13 cellular contexts compared by ENCODE assay signal in genomic region chr21:28235169-28235892, GRCh38.
DNase-seq lines count a peak whose midpoint lies in the region; ATAC-seq, FAIRE-seq and TF ChIP-seq lines count a peak whose summit lies in the region.
"Had no signal": no experiment of that assay in that cellular context is flagged by ENCODE, and none has a peak within 500 bp of the region (broad histone marks: within the 10 kb centered on the region; RNA-seq: fewer than 3 reads in every experiment).

No MANE protein-coding gene starts in this region.

- no peak for ATAC-seq in HG03045 (IDR thresholded peaks at IDR 0.05; ENCODE audit: unreplicated experiment)

- H2BK12ac ChIP-seq in H1 (ENCODE audit: low read depth, low read length): no peak overlapping the region

- DNase-seq in EL: peak; percentile 19
- peak; percentile 80 to 92 for DNase-seq in NOMO-1 (lab: John Stamatoyannopoulos, UW; ENCODE audit: unreplicated experiment in 2 of 2)
- DNase-seq in H1 (ENCODE audit: low read depth in 1 of 2, low spot score in 2 of 2): no peak
- DNase-seq in midbrain (lab: John Stamatoyannopoulos, UW): peak; percentile 9
- DNase-seq in stimulated activated CD4-positive, alpha-beta T cell treated with anti-CD3 and anti-CD28 coated beads, Interleukin-15, amount 100 ng/mL, for 24 hours: no peak
- DNase-seq in OCI-LY7 (ENCODE audit: low spot score): no peak
- DNase-seq in NCI-H1105 (lab: John Stamatoyannopoulos, UW): no peak
- DNase-seq: activated B cell treated with CpG ODN at 0.5 μM for 24 hours; COR-L47; dermis blood vessel endothelial cell; stimulated activated CD4-positive, alpha-beta T cell treated with anti-CD3 and anti-CD28 coated beads, Interleukin-4, amount 100 ng/mL, for 4 hours had no signal

- no peak overlapping the region for H3K4me3 ChIP-seq in H1 (ENCODE audit: extremely low read depth in 1 of 4, insufficient read depth in 2 of 4, low read depth in 3 of 4, low read length in 4 of 4)
- H3K4me3 ChIP-seq in OCI-LY7 (ENCODE audit: low read depth, low read length, poor library complexity, severe bottlenecking): no peak overlapping the region
- H3K4me3 ChIP-seq: tibial nerve had no signal

- no peak overlapping the region for H3K14ac ChIP-seq in H1 (ENCODE audit: insufficient read length)

- TF ChIP-seq EP300 in H1 (IDR thresholded peaks at IDR 0.05; ENCODE audit: borderline replicate concordance in 1 of 2, low read depth in 2 of 2, low read length in 2 of 2): no peak

- no peak overlapping the region for H2BK120ac ChIP-seq in H1 (replicated peaks; ENCODE audit: low read depth, low read length)

- BruUV-seq in OCI-LY7 (replicated peaks; lab: Mats Ljungman, UMichigan): no TSS peak

- peak; percentile 43 to 53 for TF ChIP-seq RAD21 in H1 (IDR thresholded peaks at IDR 0.05 in 1 of 2, conservative IDR thresholded peaks at IDR 0.05 in 1 of 2; ENCODE audit: low read depth in 2 of 2, low read length in 2 of 2)

- H2AFZ ChIP-seq in H1 (ENCODE audit: low read length) (no peak overlapping the region), OCI-LY7 (ENCODE audit: low read length) (no peak overlapping the region)

- WGBS in H1 (ENCODE audit: extremely low coverage in 1 of 2, insufficient coverage in 1 of 2, insufficient read length in 1 of 2, insufficient replicate concordance in 2 of 2, low coverage in 1 of 2, low lambda C conversion rate in 2 of 2, missing lambda C conversion rate in 1 of 2), 2 experiments: 95% methylated on average over 3 of the region's 3 CpGs; no CpG with 5 or more reads in 1 of the 2 experiments

- no peaks in the 10 kb centered on the region for H3K23me2 ChIP-seq in H1 (ENCODE audit: low read depth, low read length)

- H3K79me2 ChIP-seq in H1 (ENCODE audit: control insufficient read depth in 1 of 2, insufficient read depth in 2 of 2, low read length in 2 of 2) (no peaks in the 10 kb centered on the region), OCI-LY7 (ENCODE audit: insufficient read depth, low read depth, low read length) (no peaks in the 10 kb centered on the region)

- no peak overlapping the region for H3K18ac ChIP-seq in H1 (ENCODE audit: extremely low read depth, low read length)

- H3K23ac ChIP-seq in H1 (ENCODE audit: insufficient read length): no peak overlapping the region

- no peak for FAIRE-seq in H1 (lab: Jason Lieb, UNC)

- intact Hi-C loops in OCI-LY7 (cut with micrococcal nuclease; ENCODE audit: unreplicated experiment): no loop called here

- CTCF ChIA-PET in H1 (lab: Charles Lee; ENCODE audit: partially characterized antibody): interaction anchor here (0.6 to 1.8 kb wide), 4 partner anchors 12 to 697 kb away, joined by 3 to 7 read pairs (median 3); no protein-coding TSS in a partner anchor
- CTCF ChIA-PET in OCI-LY7 (lab: Charles Lee; ENCODE audit: unreplicated experiment): no interaction called here

- H3K4me1 ChIP-seq in H1 (replicated peaks in 1 of 4; ENCODE audit: control insufficient read depth in 3 of 4, insufficient read depth in 4 of 4, low read length in 3 of 4): no peaks in the 10 kb centered on the region
- H3K4me1 ChIP-seq in OCI-LY7 (ENCODE audit: insufficient read depth, low read length, poor library complexity, severe bottlenecking): no peaks in the 10 kb centered on the region

- H2AK5ac ChIP-seq in H1 (ENCODE audit: low read depth, low read length): no peak overlapping the region

- no peak overlapping the region for H3K4ac ChIP-seq in H1 (replicated peaks; ENCODE audit: insufficient read length, low read depth, low read length)

- H3K56ac ChIP-seq in H1 (replicated peaks; ENCODE audit: insufficient read length, low read depth, low read length): no peak overlapping the region

- no peak overlapping the region for H4K8ac ChIP-seq in H1 (ENCODE audit: extremely low read depth, insufficient read depth, low read length)

- H3K4me2 ChIP-seq in H1 (ENCODE audit: insufficient read depth in 1 of 2, low read depth in 2 of 2, low read length in 2 of 2): no peak overlapping the region
- no peak overlapping the region for H3K4me2 ChIP-seq in OCI-LY7 (ENCODE audit: low read length)

- H3K9me3 ChIP-seq in H1 (ENCODE audit: insufficient read depth in 2 of 2, low read depth in 1 of 2, low read length in 1 of 2): no peaks in the 10 kb centered on the region; a peak in 1 of 4 replicates
- no peaks in the 10 kb centered on the region for H3K9me3 ChIP-seq in OCI-LY7 (ENCODE audit: low read length)
- H3K9me3 ChIP-seq: tibial nerve had no signal

- no peak overlapping the region for H4K5ac ChIP-seq in H1 (ENCODE audit: insufficient read length, low read depth, low read length)

- no peaks in the 10 kb centered on the region for H3K79me1 ChIP-seq in H1 (ENCODE audit: low read depth, low read length)

- H3K9ac ChIP-seq in H1 (replicated peaks in 1 of 4; ENCODE audit: extremely low read depth in 1 of 4, low read depth in 3 of 4, low read length in 3 of 4): no peak overlapping the region

- TF ChIP-seq CTCF in H1 (IDR thresholded peaks at IDR 0.05; ENCODE audit: control extremely low read depth in 1 of 3, insufficient read depth in 1 of 3, low read depth in 1 of 3, low read length in 3 of 3): peak; percentile 27 to 49 (median 46)
- no peak for TF ChIP-seq CTCF in OCI-LY7 (conservative IDR thresholded peaks at IDR 0.05; ENCODE audit: low read length)

- no peak overlapping the region for H2BK15ac ChIP-seq in H1 (ENCODE audit: low read length)

- POLR2A ChIA-PET in H1 (lab: Charles Lee; ENCODE audit: partially characterized antibody) (no interaction called here), OCI-LY7 (lab: Charles Lee) (no interaction called here)

- no peaks in the 10 kb centered on the region for H3K27me3 ChIP-seq in H1 (replicated peaks in 1 of 4; ENCODE audit: control insufficient read depth in 3 of 4, extremely low read depth in 1 of 4, insufficient read depth in 3 of 4, low read length in 3 of 4)
- H3K27me3 ChIP-seq: tibial nerve had no signal

- no peak for TF ChIP-seq POLR2A in H1 (IDR thresholded peaks at IDR 0.05; ENCODE audit: control extremely low read depth in 1 of 2, low read depth in 2 of 2, low read length in 2 of 2)

- H4K20me1 ChIP-seq in H1 (replicated peaks in 1 of 2; ENCODE audit: control insufficient read depth in 1 of 2, insufficient read depth in 2 of 2, low read length in 2 of 2) (no peaks in the 10 kb centered on the region), OCI-LY7 (ENCODE audit: insufficient read depth, low read length) (no peaks in the 10 kb centered on the region)

- H3K9me2 ChIP-seq in OCI-LY7 (ENCODE audit: insufficient read depth, low read length): no peaks in the 10 kb centered on the region

- no peak overlapping the region for H4K91ac ChIP-seq in H1 (replicated peaks; ENCODE audit: insufficient read length, low read length)

- H3K36me3 ChIP-seq in H1 (ENCODE audit: control insufficient read depth in 2 of 4, insufficient read depth in 4 of 4, low read length in 3 of 4): no peaks in the 10 kb centered on the region
- H3K36me3 ChIP-seq in OCI-LY7 (ENCODE audit: insufficient read depth, low read length): no peaks in the 10 kb centered on the region
- H3K36me3 ChIP-seq: tibial nerve had no signal

- no peak overlapping the region for H2BK5ac ChIP-seq in H1 (ENCODE audit: low read depth, low read length)

- H2BK20ac ChIP-seq in H1 (ENCODE audit: low read length): no peak overlapping the region

- no peak overlapping the region for H3K27ac ChIP-seq in H1 (ENCODE audit: low read depth, low read length)
- no peak overlapping the region for H3K27ac ChIP-seq in OCI-LY7 (ENCODE audit: low read depth, low read length, poor library complexity, severe bottlenecking)

TF ChIP-seq in H1, 55 proteins besides CTCF, POLR2A, EP300 and RAD21:
- TF ChIP-seq BCL11A (IDR thresholded peaks at IDR 0.05; ENCODE audit: low read depth in 2 of 2, low read length in 2 of 2) (no peak), FOSL1 (IDR thresholded peaks at IDR 0.05; ENCODE audit: insufficient read depth, low read depth, low read length) (no peak), YY1 (IDR thresholded peaks at IDR 0.05; ENCODE audit: low read depth, low read length) (no peak), POLR2AphosphoS5 (IDR thresholded peaks at IDR 0.05; ENCODE audit: low read depth, low read length) (no peak), USF2 (IDR thresholded peaks at IDR 0.05; ENCODE audit: low read length) (no peak), CBX8 (IDR thresholded peaks at IDR 0.05; ENCODE audit: borderline replicate concordance, low read depth, low read length) (no peak), NRF1 (IDR thresholded peaks at IDR 0.05; ENCODE audit: low read depth, low read length) (no peak), ATF3 (IDR thresholded peaks at IDR 0.05; ENCODE audit: insufficient read depth, low read depth, low read length) (no peak), KDM1A (IDR thresholded peaks at IDR 0.05; ENCODE audit: borderline replicate concordance, low read length) (no peak), BACH1 (IDR thresholded peaks at IDR 0.05; ENCODE audit: low read length) (no peak), SIN3A (conservative IDR thresholded peaks at IDR 0.05 in 1 of 2, IDR thresholded peaks at IDR 0.05 in 1 of 2; ENCODE audit: low read depth in 1 of 2, low read length in 2 of 2) (no peak), SAP30 (IDR thresholded peaks at IDR 0.05; ENCODE audit: insufficient read depth, insufficient replicate concordance, low read length) (no peak), TCF12 (IDR thresholded peaks at IDR 0.05; ENCODE audit: low read depth, low read length) (no peak), CREB1 (IDR thresholded peaks at IDR 0.05) (no peak), ZNF274 (IDR thresholded peaks at IDR 0.05; ENCODE audit: borderline replicate concordance, extremely low read depth, low read length) (no peak), RBBP5 (IDR thresholded peaks at IDR 0.05; ENCODE audit: borderline replicate concordance, low read depth, low read length) (no peak), TEAD4 (IDR thresholded peaks at IDR 0.05; ENCODE audit: low read depth, low read length) (no peak)

Comparison
In these comparisons a context has a peak if more than half of its experiments do, and no peak if none do; other contexts are left out.
1. DNase-seq: peak in EL (single experiment), NOMO-1 (2 of 2) and midbrain (single experiment); none in H1 (0 of 2), stimulated activated CD4-positive, alpha-beta T cell treated with anti-CD3 and anti-CD28 coated beads, Interleukin-15, amount 100 ng/mL, for 24 hours (single experiment), OCI-LY7 (single experiment) and NCI-H1105 (single experiment).